1 cellular context compared by ENCODE assay signal in genomic region chr14:59771577-59771976, GRCh38.
TF ChIP-seq lines count a peak whose summit lies in the region.

No MANE protein-coding gene starts in this region.

TF ChIP-seq in SK-N-SH treated with all-trans-retinoic acid at 6 μM for 48 hours, 23 proteins besides CTCF, POLR2A, EP300 and RAD21 (continued from another document):
- peak; percentile 87; the same call in 1 of the 2 replicates for TF ChIP-seq PATZ1 (CRISPR knock-in tag; IDR thresholded peaks at IDR 0.05; ENCODE audit: borderline replicate concordance)
- TF ChIP-seq SNAI2 (CRISPR knock-in tag; IDR thresholded peaks at IDR 0.05), result peak; percentile 94
- TF ChIP-seq ZFP30 (CRISPR knock-in tag; IDR thresholded peaks at IDR 0.05), result no peak; the same call in 1 of the 2 replicates
- TF ChIP-seq GLIS3 (CRISPR knock-in tag; IDR thresholded peaks at IDR 0.05), result peak; percentile 92; the same call in 1 of the 2 replicates
- peak; percentile 48; the same call in 1 of the 2 replicates for TF ChIP-seq POU6F1 (CRISPR knock-in tag; IDR thresholded peaks at IDR 0.05; ENCODE audit: borderline replicate concordance, low read depth)
- peak; percentile 92 for TF ChIP-seq TCF4 (CRISPR knock-in tag; IDR thresholded peaks at IDR 0.05; ENCODE audit: borderline replicate concordance)
- TF ChIP-seq ESRRG (CRISPR knock-in tag; IDR thresholded peaks at IDR 0.05), result 0 out of 2 replicates have a peak, but pooled peaks have one; percentile 73
- TF ChIP-seq TSHZ2 (CRISPR knock-in tag; IDR thresholded peaks at IDR 0.05), result peak; percentile 95
- TF ChIP-seq ZNF8 (CRISPR knock-in tag; IDR thresholded peaks at IDR 0.05), result peak; percentile 12; the same call in 1 of the 2 replicates
- no peak for TF ChIP-seq ARNTL (CRISPR knock-in tag; IDR thresholded peaks at IDR 0.05; ENCODE audit: borderline replicate concordance, low read depth)
TF ChIP-seq in SK-N-SH treated with all-trans-retinoic acid at 6 μM for 48 hours: peak in this region for 12.
